1 cellular context compared by ENCODE assay signal in genomic region chrX:53093748-53094583, GRCh38.
TF ChIP-seq lines count a peak whose summit lies in the region.

Gene KANTR (plus strand): TSS chrX:53094142. CDS start chrX:53124273, 30,131 bp downstream.

TF ChIP-seq in HepG2, 621 proteins besides CTCF, POLR2A, EP300 and RAD21 (continued from another document and continues in another):
- no peak for TF ChIP-seq ZNF800 (CRISPR knock-in tag; IDR thresholded peaks at IDR 0.05)
- TF ChIP-seq ZNF354B (CRISPR knock-in tag; IDR thresholded peaks at IDR 0.05) = no peak
- no peak for TF ChIP-seq ZNF709 (CRISPR knock-in tag; IDR thresholded peaks at IDR 0.05)
- no peak for TF ChIP-seq ZNF343 (CRISPR knock-in tag; IDR thresholded peaks at IDR 0.05)
- TF ChIP-seq NCOA2 (CRISPR knock-in tag; IDR thresholded peaks at IDR 0.05) = no peak
- no peak for TF ChIP-seq LCORL (IDR thresholded peaks at IDR 0.05)
- TF ChIP-seq LCORL (CRISPR knock-in tag; IDR thresholded peaks at IDR 0.05) = 0 out of 2 replicates have a peak, but pooled peaks have one; percentile 11
- TF ChIP-seq SP2 (CRISPR knock-in tag; IDR thresholded peaks at IDR 0.05) = peak; percentile 71
- TF ChIP-seq IRX3 (CRISPR knock-in tag; IDR thresholded peaks at IDR 0.05; ENCODE audit: borderline replicate concordance, low read depth) = no peak
- TF ChIP-seq FIP1L1 (IDR thresholded peaks at IDR 0.05; ENCODE audit: borderline replicate concordance, insufficient read depth, low read depth, low read length) = no peak
- 0 out of 2 replicates have a peak, but pooled peaks have one; percentile 32 for TF ChIP-seq ZSCAN5A (CRISPR knock-in tag; IDR thresholded peaks at IDR 0.05; ENCODE audit: borderline replicate concordance)
- TF ChIP-seq CCAR2 (optimal IDR thresholded peaks at IDR 0.05; ENCODE audit: low read depth, low read length) = no peak
- no peak for TF ChIP-seq SYNCRIP (IDR thresholded peaks at IDR 0.05; ENCODE audit: insufficient read depth, low read depth, low read length)
- no peak for TF ChIP-seq ZNF644 (CRISPR knock-in tag; IDR thresholded peaks at IDR 0.05; ENCODE audit: low read depth)
- no peak for TF ChIP-seq ZBTB10 (CRISPR knock-in tag; IDR thresholded peaks at IDR 0.05; ENCODE audit: borderline replicate concordance)
- TF ChIP-seq ZNF761 (CRISPR knock-in tag; conservative IDR thresholded peaks at IDR 0.05) = no peak
- TF ChIP-seq ZNF672 (CRISPR knock-in tag; IDR thresholded peaks at IDR 0.05) = no peak
- TF ChIP-seq RFX1 (IDR thresholded peaks at IDR 0.05) = no peak
- TF ChIP-seq ZNF562 (CRISPR knock-in tag; IDR thresholded peaks at IDR 0.05; ENCODE audit: borderline replicate concordance) = no peak
- TF ChIP-seq MBD4 (IDR thresholded peaks at IDR 0.05; ENCODE audit: borderline replicate concordance, low read length) = no peak
- no peak for TF ChIP-seq NCOA5 (CRISPR knock-in tag; IDR thresholded peaks at IDR 0.05)
- no peak for TF ChIP-seq KIAA2018 (CRISPR knock-in tag; IDR thresholded peaks at IDR 0.05; ENCODE audit: borderline replicate concordance)
- no peak for TF ChIP-seq SOX13 (IDR thresholded peaks at IDR 0.05)
- TF ChIP-seq SOX13 (CRISPR knock-in tag; conservative IDR thresholded peaks at IDR 0.05 in 1 of 2, IDR thresholded peaks at IDR 0.05 in 1 of 2) = no peak
- TF ChIP-seq MXD1 (CRISPR knock-in tag; IDR thresholded peaks at IDR 0.05) = no peak
- no peak for TF ChIP-seq ZNF326 (CRISPR knock-in tag; IDR thresholded peaks at IDR 0.05; ENCODE audit: borderline replicate concordance)
- TF ChIP-seq RERE (CRISPR knock-in tag; IDR thresholded peaks at IDR 0.05; ENCODE audit: low read depth) = no peak
- TF ChIP-seq JDP2 (CRISPR knock-in tag; IDR thresholded peaks at IDR 0.05; ENCODE audit: borderline replicate concordance) = no peak
- no peak for TF ChIP-seq ZNF503 (CRISPR knock-in tag; IDR thresholded peaks at IDR 0.05)
- TF ChIP-seq HOXA3 (CRISPR knock-in tag; IDR thresholded peaks at IDR 0.05) = peak; percentile 6; the same call in 1 of the 2 replicates
- TF ChIP-seq CCDC6 (CRISPR knock-in tag; IDR thresholded peaks at IDR 0.05) = 0 out of 2 replicates have a peak, but pooled peaks have one; percentile 40
- TF ChIP-seq ZNF430 (CRISPR knock-in tag; IDR thresholded peaks at IDR 0.05) = no peak
- TF ChIP-seq ZMYM2 (CRISPR knock-in tag; IDR thresholded peaks at IDR 0.05) = 0 out of 2 replicates have a peak, but pooled peaks have one; percentile 11
- no peak for TF ChIP-seq JARID2 (CRISPR knock-in tag; IDR thresholded peaks at IDR 0.05; ENCODE audit: insufficient replicate concordance)
- TF ChIP-seq ZNF777 (CRISPR knock-in tag; IDR thresholded peaks at IDR 0.05) = peak; percentile 92
- no peak for TF ChIP-seq MEF2D (CRISPR knock-in tag; IDR thresholded peaks at IDR 0.05)
- TF ChIP-seq TRIM24 (CRISPR knock-in tag; IDR thresholded peaks at IDR 0.05) = no peak
- peak; percentile 61 for TF ChIP-seq ASH2L (IDR thresholded peaks at IDR 0.05; ENCODE audit: insufficient read length, low read depth, low read length)
- TF ChIP-seq SP140L (CRISPR knock-in tag; IDR thresholded peaks at IDR 0.05; ENCODE audit: borderline replicate concordance) = no peak
- TF ChIP-seq MXI1 (IDR thresholded peaks at IDR 0.05; ENCODE audit: borderline replicate concordance, low read depth, low read length) = peak; percentile 71; the same call in 1 of the 3 replicates
